1 cellular context compared by ENCODE assay signal in genomic region chr6:16759646-16760535, GRCh38.
TF ChIP-seq lines count a peak whose summit lies in the region.

No MANE protein-coding gene starts in this region.

TF ChIP-seq in SK-N-SH, 30 proteins besides CTCF, POLR2A, EP300 and RAD21 (continued from another document):
- TF ChIP-seq CHD2 (IDR thresholded peaks at IDR 0.05; ENCODE audit: low read length, partially characterized antibody), result no peak
- TF ChIP-seq JUND (IDR thresholded peaks at IDR 0.05), result no peak
- TF ChIP-seq FOXJ3 (CRISPR knock-in tag; IDR thresholded peaks at IDR 0.05), result no peak
- TF ChIP-seq SIN3A (IDR thresholded peaks at IDR 0.05; ENCODE audit: borderline replicate concordance, low read depth, low read length), result peak; percentile 76; the same call in 1 of the 2 replicates
- TF ChIP-seq, protein P1, sequence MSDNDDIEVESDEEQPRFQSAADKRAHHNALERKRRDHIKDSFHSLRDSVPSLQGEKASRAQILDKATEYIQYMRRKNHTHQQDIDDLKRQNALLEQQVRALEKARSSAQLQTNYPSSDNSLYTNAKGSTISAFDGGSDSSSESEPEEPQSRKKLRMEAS (IDR thresholded peaks at IDR 0.05; ENCODE audit: low read depth), result peak; percentile 44; the same call in 1 of the 2 replicates
- no peak for TF ChIP-seq TCF12 (IDR thresholded peaks at IDR 0.05)
- peak; percentile 39; the same call in 1 of the 2 replicates for TF ChIP-seq POLR2AphosphoS5 (IDR thresholded peaks at IDR 0.05; ENCODE audit: low read depth, low read length)
- TF ChIP-seq USF1 (IDR thresholded peaks at IDR 0.05; ENCODE audit: borderline replicate concordance, low read depth), result no peak
- no peak for TF ChIP-seq ZBTB33 (IDR thresholded peaks at IDR 0.05; ENCODE audit: borderline replicate concordance, low read depth)
